8 cellular contexts compared by ENCODE assay signal in genomic region chr2:58045580-58046334, GRCh38. TPM values are rescaled to one million over a fixed set of nuclear protein-coding genes. Genes with fewer than 3 reads are reported as not detected.
DNase-seq lines count a peak whose midpoint lies in the region; FAIRE-seq and TF ChIP-seq lines count a peak whose summit lies in the region.

No MANE protein-coding gene starts in this region.

- H2AFZ ChIP-seq in OCI-LY7 (ENCODE audit: low read length) (peak overlapping the region; percentile 97; the same call in 1 of the 2 replicates), H1 (ENCODE audit: low read length) (peak overlapping the region; percentile 70; the same call in 1 of the 2 replicates)

- TF ChIP-seq POLR2A in H1 (IDR thresholded peaks at IDR 0.05; ENCODE audit: control extremely low read depth in 1 of 2, low read depth in 2 of 2, low read length in 2 of 2) = no peak

- H3K79me2 ChIP-seq in OCI-LY7 (ENCODE audit: insufficient read depth, low read depth, low read length) (peaks cover 20% of the 10 kb centered on the region; the same call in 1 of the 2 replicates), H1 (ENCODE audit: control insufficient read depth in 1 of 2, insufficient read depth in 2 of 2, low read length in 2 of 2) (peaks cover 0 to 19% of the 10 kb centered on the region in 2 experiments; a peak in 2 of 4 replicates)

- H2BK20ac ChIP-seq in H1 (ENCODE audit: low read length) = no peak overlapping the region

- no peak overlapping the region for H3K4ac ChIP-seq in H1 (replicated peaks; ENCODE audit: insufficient read length, low read depth, low read length)

- peaks cover 24% of the 10 kb centered on the region for H3K4me1 ChIP-seq in OCI-LY7 (ENCODE audit: insufficient read depth, low read length, poor library complexity, severe bottlenecking)
- H3K4me1 ChIP-seq in H1 (replicated peaks in 1 of 4; ENCODE audit: control insufficient read depth in 3 of 4, insufficient read depth in 4 of 4, low read length in 3 of 4) = peaks cover 0 to 8% (median 6%) of the 10 kb centered on the region in 4 experiments; a peak in 3 of 7 replicates

- H3K23me2 ChIP-seq in H1 (ENCODE audit: low read depth, low read length) = 0 out of 2 replicates have a peak, but pooled peaks cover 2% of the 10 kb centered on the region

- no peaks in the 10 kb centered on the region for H3K9me2 ChIP-seq in OCI-LY7 (ENCODE audit: insufficient read depth, low read length)

- peak overlapping the region; percentile 95 for H4K91ac ChIP-seq in H1 (replicated peaks; ENCODE audit: insufficient read length, low read length)

- no peak overlapping the region for H4K8ac ChIP-seq in H1 (ENCODE audit: extremely low read depth, insufficient read depth, low read length)

- peak overlapping the region; percentile 67 for H4K5ac ChIP-seq in H1 (ENCODE audit: insufficient read length, low read depth, low read length)

- FAIRE-seq in H1 (lab: Jason Lieb, UNC) = no peak

- DNase-seq in CD14-positive monocyte (ENCODE audit: low spot score) (no peak), OCI-LY7 (ENCODE audit: low spot score) (peak; percentile 15), H1 (ENCODE audit: low read depth in 1 of 2, low spot score in 2 of 2) (no peak), neural crest cell (ENCODE audit: low read depth, low spot score) (no peak), SIG-M5 treated with dmso at 0.1 percent for 504 hours (lab: John Stamatoyannopoulos, UW; ENCODE audit: unreplicated experiment) (no peak), superior temporal gyrus (ENCODE audit: extremely low spot score) (no peak), NCI-H2171 treated with DMSO at 0.1 percent for 48 hours (lab: John Stamatoyannopoulos, UW) (no peak), COLO668 (lab: John Stamatoyannopoulos, UW; ENCODE audit: unreplicated experiment) (no peak)

- H2BK12ac ChIP-seq in H1 (ENCODE audit: low read depth, low read length) = no peak overlapping the region; the same call in 1 of the 2 replicates

- H3K4me1 Mint-ChIP-seq in CD14-positive monocyte (peaks cover 30% of the 10 kb centered on the region), neural crest cell (peaks cover 25% of the 10 kb centered on the region)

- POLR2A ChIA-PET in OCI-LY7 (lab: Charles Lee) (interaction anchor here (0.6 to 1.2 kb wide), 7 partner anchors 8 to 123 kb away, joined by 3 to 7 read pairs (median 4); no protein-coding TSS in a partner anchor), H1 (lab: Charles Lee; ENCODE audit: partially characterized antibody) (interaction anchor here (0.6 to 1.6 kb wide), 7 partner anchors 9 to 162 kb away, joined by 3 to 5 read pairs (median 4); no protein-coding TSS in a partner anchor)

- H3K27ac Mint-ChIP-seq in CD14-positive monocyte (peak overlapping the region; percentile 90 to 96 (median 95)), neural crest cell (ENCODE audit: unreplicated experiment) (no peak overlapping the region)

- H3K9me3 Mint-ChIP-seq in CD14-positive monocyte = no peaks in the 10 kb centered on the region
- no peaks in the 10 kb centered on the region for H3K9me3 Mint-ChIP-seq in neural crest cell

- no peak for TF ChIP-seq RAD21 in H1 (IDR thresholded peaks at IDR 0.05 in 1 of 2, conservative IDR thresholded peaks at IDR 0.05 in 1 of 2; ENCODE audit: low read depth in 2 of 2, low read length in 2 of 2)

- peak overlapping the region; percentile 76 for H3K4me3 ChIP-seq in OCI-LY7 (ENCODE audit: low read depth, low read length, poor library complexity, severe bottlenecking)
- H3K4me3 ChIP-seq in H1 (ENCODE audit: extremely low read depth in 1 of 4, insufficient read depth in 2 of 4, low read depth in 3 of 4, low read length in 4 of 4) = peak overlapping the region; percentile 52 to 74 (median 62)

- no peak overlapping the region for H3K14ac ChIP-seq in H1 (ENCODE audit: insufficient read length)

- 81% methylated on average over 17 of the region's 17 CpGs; no CpG with 5 or more reads in 1 of the 2 experiments for WGBS in H1 (ENCODE audit: extremely low coverage in 1 of 2, insufficient coverage in 1 of 2, insufficient read length in 1 of 2, insufficient replicate concordance in 2 of 2, low coverage in 1 of 2, low lambda C conversion rate in 2 of 2, missing lambda C conversion rate in 1 of 2), 2 experiments

- H2BK5ac ChIP-seq in H1 (ENCODE audit: low read depth, low read length) = peak overlapping the region; percentile 46

- H3K18ac ChIP-seq in H1 (ENCODE audit: extremely low read depth, low read length) = peak overlapping the region; percentile 76; the same call in 1 of the 2 replicates

- H3K4me3 Mint-ChIP-seq in CD14-positive monocyte (peak overlapping the region; percentile 94), neural crest cell (peak overlapping the region; percentile 90)

- H3K9ac ChIP-seq in H1 (replicated peaks in 1 of 4; ENCODE audit: extremely low read depth in 1 of 4, low read depth in 3 of 4, low read length in 3 of 4) = peak overlapping the region; percentile 62 to 85 (median 84); a peak in 6 of 7 replicates

- peaks cover 0 to 2% (median 1%) of the 10 kb centered on the region in 3 donors for H3K27me3 Mint-ChIP-seq in CD14-positive monocyte (ENCODE audit: low read depth in 3 of 3)
- no peaks in the 10 kb centered on the region for H3K27me3 Mint-ChIP-seq in neural crest cell (ENCODE audit: low read depth)

- intact Hi-C loops in CD14-positive monocyte (cut with micrococcal nuclease) = loop anchor here in 1 of 2 donors (5.0 kb wide), 1 partner anchor 62 kb away; no protein-coding TSS in a partner anchor
- intact Hi-C loops in OCI-LY7 (cut with micrococcal nuclease; ENCODE audit: unreplicated experiment) = loop anchor here (1.0 to 2.0 kb wide), 2 partner anchors 21 to 196 kb away; partner anchors contain the start of gene FANCL

- H3K4me2 ChIP-seq in OCI-LY7 (ENCODE audit: low read length) (peak overlapping the region; percentile 93), H1 (ENCODE audit: insufficient read depth in 1 of 2, low read depth in 2 of 2, low read length in 2 of 2) (peak overlapping the region; percentile 81 to 92)

- no peak overlapping the region for H2BK15ac ChIP-seq in H1 (ENCODE audit: low read length)

- no peak overlapping the region for H3K56ac ChIP-seq in H1 (replicated peaks; ENCODE audit: insufficient read length, low read depth, low read length)

- H3K23ac ChIP-seq in H1 (ENCODE audit: insufficient read length) = no peak overlapping the region

- H3K36me3 Mint-ChIP-seq in CD14-positive monocyte (peaks cover 9 to 15% of the 10 kb centered on the region in 2 donors), neural crest cell (ENCODE audit: low read depth) (peaks cover 3% of the 10 kb centered on the region)

- TSS peak; percentile 63 for BruUV-seq in OCI-LY7 (replicated peaks; lab: Mats Ljungman, UMichigan)

- H4K20me1 ChIP-seq in OCI-LY7 (ENCODE audit: insufficient read depth, low read length) (no peaks in the 10 kb centered on the region), H1 (replicated peaks in 1 of 2; ENCODE audit: control insufficient read depth in 1 of 2, insufficient read depth in 2 of 2, low read length in 2 of 2) (no peaks in the 10 kb centered on the region)

- H3K36me3 ChIP-seq in OCI-LY7 (ENCODE audit: insufficient read depth, low read length) (peaks cover 15% of the 10 kb centered on the region), H1 (ENCODE audit: control insufficient read depth in 2 of 4, insufficient read depth in 4 of 4, low read length in 3 of 4) (peaks cover 0 to 9% (median 0%) of the 10 kb centered on the region in 4 experiments; a peak in 1 of 8 replicates)

- no peak for TF ChIP-seq EP300 in H1 (IDR thresholded peaks at IDR 0.05; ENCODE audit: borderline replicate concordance in 1 of 2, low read depth in 2 of 2, low read length in 2 of 2)

- no peaks in the 10 kb centered on the region for H3K9me3 ChIP-seq in OCI-LY7 (ENCODE audit: low read length)
- H3K9me3 ChIP-seq in H1 (ENCODE audit: insufficient read depth in 2 of 2, low read depth in 1 of 2, low read length in 1 of 2) = no peaks in the 10 kb centered on the region

- CTCF ChIA-PET in OCI-LY7 (lab: Charles Lee; ENCODE audit: unreplicated experiment) = no interaction called here
- CTCF ChIA-PET in H1 (lab: Charles Lee; ENCODE audit: partially characterized antibody) = interaction anchor here (0.6 kb wide), 2 partner anchors 66 to 495 kb away, joined by 3 read pairs; no protein-coding TSS in a partner anchor

- TF ChIP-seq CTCF in CD14-positive monocyte (IDR thresholded peaks at IDR 0.05) (no peak), OCI-LY7 (conservative IDR thresholded peaks at IDR 0.05; ENCODE audit: low read length) (no peak), H1 (IDR thresholded peaks at IDR 0.05; ENCODE audit: control extremely low read depth in 1 of 3, insufficient read depth in 1 of 3, low read depth in 1 of 3, low read length in 3 of 3) (no peak), neural crest cell (conservative IDR thresholded peaks at IDR 0.05) (no peak)

- H3K79me1 ChIP-seq in H1 (ENCODE audit: low read depth, low read length) = no peaks in the 10 kb centered on the region

- no peak overlapping the region for H2AK5ac ChIP-seq in H1 (ENCODE audit: low read depth, low read length)

- H2BK120ac ChIP-seq in H1 (replicated peaks; ENCODE audit: low read depth, low read length) = peak overlapping the region; percentile 55

- no peaks in the 10 kb centered on the region for H3K27me3 ChIP-seq in H1 (replicated peaks in 1 of 4; ENCODE audit: control insufficient read depth in 3 of 4, extremely low read depth in 1 of 4, insufficient read depth in 3 of 4, low read length in 3 of 4)

- H3K27ac ChIP-seq in OCI-LY7 (ENCODE audit: low read depth, low read length, poor library complexity, severe bottlenecking) = peak overlapping the region; percentile 85
- H3K27ac ChIP-seq in H1 (ENCODE audit: low read depth, low read length) = peak overlapping the region; percentile 91

RNA-seq across cellular contexts. Expression of gene VRK2, which starts 0.8 kb away (rescaled TPM):
- polyA plus RNA-seq in CD14-positive monocyte (10 to 100 TPM; 21.4 to 31.6 TPM), H1 (2011; rRNA removed) (4.4 and 7.6 TPM in 2 replicates)
- 17.2 and 17.7 TPM in 2 replicates for total RNA-seq in OCI-LY7 (2014; rRNA removed; shearing (Covaris generic))
- total RNA-seq in OCI-LY7 (2022) (22.7 and 24.7 TPM in 2 replicates), neural crest cell (21.4 TPM in 2 replicates)
- total RNA-seq in H1 (2021; fragmentation: NEBNext Ultra II Directional; extraction: Animal tissue kit (Norgen Biotek cat#: 25700)) = 27.8 and 28.0 TPM in 2 replicates
- 10.2 TPM for polyA plus RNA-seq in H1 (2011; cell fraction: cytosol; rRNA removed)
- polyA plus RNA-seq in H1 (2011; cell fraction: nucleus; rRNA removed) = 6.4 TPM
- 13.2 to 21.9 TPM (median 14.3 TPM) in 4 replicates for polyA plus RNA-seq in H1 (2012, experiment 1 of 2)
- 1.2 TPM for polyA plus RNA-seq in H1 (2012, experiment 2 of 2)
- polyA plus RNA-seq in H1 (2013, experiment 1 of 2) = 18.9 TPM
- 18.7 TPM for polyA plus RNA-seq in H1 (2013, experiment 2 of 2)
- polyA minus RNA-seq in H1 (2011; rRNA and poly(A)+ RNA removed) = 11.9 and 18.2 TPM in 2 replicates
- polyA minus RNA-seq in H1 (2011; cell fraction: cytosol; rRNA and poly(A)+ RNA removed) = 8.4 TPM
- polyA minus RNA-seq in H1 (2011; cell fraction: nucleus; rRNA and poly(A)+ RNA removed) = 27.7 TPM
